Comparison of ENCODE assay signal across 25 cellular contexts in the genomic region with DNA sequence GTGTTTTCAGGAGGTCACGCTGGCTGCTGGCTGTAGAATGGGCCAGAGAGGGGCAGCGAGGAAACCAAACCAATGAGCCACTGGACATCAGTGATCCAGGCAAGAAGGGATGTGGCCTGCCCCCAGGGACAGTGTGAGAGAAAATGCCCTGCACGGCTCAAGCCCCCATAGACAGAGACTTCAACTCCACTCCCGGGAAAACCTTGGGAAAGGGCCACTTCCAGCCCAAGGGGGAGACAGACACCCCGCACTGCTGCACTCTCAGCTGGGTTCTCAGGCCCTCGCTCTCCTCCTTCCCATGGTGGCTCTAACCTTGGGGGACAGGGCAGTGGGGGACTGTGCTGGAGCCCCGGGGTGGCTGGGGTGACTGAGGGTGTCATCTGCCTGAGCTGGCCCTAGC.
"Had no signal": no experiment of that assay in that cellular context is flagged by ENCODE, and none has a peak within 500 bp of the region (broad histone marks: within the 10 kb centered on the region; RNA-seq: fewer than 3 reads in every experiment).

No MANE protein-coding gene starts in this region.

- ATAC-seq: esophagus mucosa; gastroesophageal sphincter; heart left ventricle; left cardiac atrium; left lung; natural killer cell; psoas muscle; right cardiac atrium; stimulated activated naive CD8-positive, alpha-beta T cell treated with anti-CD3 and anti-CD28 coated beads, Interleukin-15, amount 100 ng/mL, for 72 hours had no signal

- H3K36me3 ChIP-seq: colonic mucosa, gastroesophageal sphincter, heart left ventricle, left lung, sigmoid colon, suprapubic skin, transverse colon had no signal

- H3K4me2 ChIP-seq: hepatocyte had no signal

- H3K4me3 ChIP-seq: colonic mucosa, gastroesophageal sphincter, heart left ventricle, hepatocyte, left lung, psoas muscle, sigmoid colon, suprapubic skin, transverse colon had no signal

- H3K9me3 Mint-ChIP-seq: dendritic cell treated with granulocyte-macrophage colony-stimulating factor and Interleukin-4, amounts not matched to agents 40 ng/mL and 50 ng/mL, for 4 days; endodermal cell; natural killer cell; stimulated activated naive CD8-positive, alpha-beta T cell treated with anti-CD3 and anti-CD28 coated beads, Interleukin-15, amount 100 ng/mL, for 72 hours had no signal

- H3K36me3 Mint-ChIP-seq: natural killer cell had no signal

- H3K79me2 ChIP-seq: hepatocyte had no signal

- DNase-seq: colonic mucosa; effector CD8-positive, alpha-beta T cell; foreskin fibroblast; heart left ventricle; left cardiac atrium; left lung; mammary epithelial cell; natural killer cell; psoas muscle; right cardiac atrium; sigmoid colon; stimulated activated CD4-positive, alpha-beta T cell treated with anti-CD3 and anti-CD28 coated beads, Interleukin-2, amount 100 ng/mL, for 24 hours; stimulated activated CD4-positive, alpha-beta T cell treated with anti-CD3 and anti-CD28 coated beads, Interleukin-4, amount 100 ng/mL, for 24 hours; stimulated activated naive CD4-positive, alpha-beta T cell; stimulated activated naive CD8-positive, alpha-beta T cell treated with anti-CD3 and anti-CD28 coated beads, Interleukin-15, amount 100 ng/mL, for 72 hours; transverse colon had no signal

- H3K27me3 Mint-ChIP-seq: stimulated activated naive CD8-positive, alpha-beta T cell treated with anti-CD3 and anti-CD28 coated beads, Interleukin-15, amount 100 ng/mL, for 72 hours had no signal

- FAIRE-seq: islet of Langerhans had no signal

- H2AFZ ChIP-seq: hepatocyte had no signal

- H3K4me1 ChIP-seq: psoas muscle had no signal

- H3K4me3 Mint-ChIP-seq: dendritic cell treated with granulocyte-macrophage colony-stimulating factor and Interleukin-4, amounts not matched to agents 40 ng/mL and 50 ng/mL, for 4 days; endodermal cell; natural killer cell; neural crest cell; stimulated activated naive CD8-positive, alpha-beta T cell treated with anti-CD3 and anti-CD28 coated beads, Interleukin-15, amount 100 ng/mL, for 72 hours had no signal

- H3K27ac Mint-ChIP-seq: dendritic cell treated with granulocyte-macrophage colony-stimulating factor and Interleukin-4, amounts not matched to agents 40 ng/mL and 50 ng/mL, for 4 days; endodermal cell; stimulated activated naive CD8-positive, alpha-beta T cell treated with anti-CD3 and anti-CD28 coated beads, Interleukin-15, amount 100 ng/mL, for 72 hours had no signal

- H3K9me3 ChIP-seq: colonic mucosa, gastroesophageal sphincter, heart left ventricle, left lung, psoas muscle, sigmoid colon, suprapubic skin, transverse colon had no signal

- H3K27ac ChIP-seq: colonic mucosa, epithelial cell of prostate, gastroesophageal sphincter, heart left ventricle, hepatocyte, left lung, psoas muscle, sigmoid colon, suprapubic skin, transverse colon had no signal

- H3K27me3 ChIP-seq: colonic mucosa, gastroesophageal sphincter, heart left ventricle, hepatocyte, left lung, sigmoid colon, suprapubic skin, transverse colon had no signal
